ENCODE assay signal across 20 cellular contexts in the genomic region with DNA sequence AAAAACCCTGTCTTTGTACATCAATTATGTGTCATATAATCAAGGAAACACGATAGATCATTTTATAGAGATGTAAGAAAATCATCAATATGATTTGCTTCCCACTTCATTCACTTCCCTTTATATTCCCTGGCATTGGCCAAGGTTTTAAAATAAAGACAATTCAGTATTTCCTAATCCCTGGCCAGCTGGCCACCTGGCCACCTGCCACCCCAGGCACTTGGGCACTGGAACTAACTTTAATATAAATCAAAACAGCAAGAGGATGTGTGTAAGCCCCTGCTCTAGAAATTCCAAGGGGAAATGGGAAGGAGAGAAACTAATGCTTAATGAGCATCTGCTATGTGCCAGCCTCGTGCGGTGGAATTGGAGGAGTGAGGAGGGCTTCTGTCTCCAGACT. TPM values are rescaled to one million over a fixed set of nuclear protein-coding genes. Genes with fewer than 3 reads are reported as not detected.
DNase-seq lines count a peak whose midpoint lies in the region; ATAC-seq, FAIRE-seq and TF ChIP-seq lines count a peak whose summit lies in the region.
"Had no signal": no experiment of that assay in that cellular context is flagged by ENCODE, and none has a peak within 500 bp of the region (broad histone marks: within the 10 kb centered on the region; RNA-seq: fewer than 3 reads in every experiment).

No MANE protein-coding gene starts in this region.

- H3K36me3 Mint-ChIP-seq in nephron progenitor cell (ENCODE audit: low read depth), result no peaks in the 10 kb centered on the region
- H3K36me3 Mint-ChIP-seq: IgD-negative memory B cell had no signal

- CTCF ChIA-PET in H1 (lab: Charles Lee; ENCODE audit: partially characterized antibody), result interaction anchor here (1.0 to 4.1 kb wide), 7 partner anchors 9 to 141 kb away, joined by 3 to 11 read pairs (median 5); no protein-coding TSS in a partner anchor

- H3K27ac ChIP-seq in H1 (ENCODE audit: low read depth, low read length), result no peak overlapping the region
- H3K27ac ChIP-seq in heart right ventricle, result no peak overlapping the region
- H3K27ac ChIP-seq in foreskin keratinocyte, result no peak overlapping the region
- H3K27ac ChIP-seq: BLaER1, Peyer's patch had no signal

- no peak overlapping the region for H3K18ac ChIP-seq in H1 (ENCODE audit: extremely low read depth, low read length)

- H3K79me2 ChIP-seq in H1 (ENCODE audit: control insufficient read depth in 1 of 2, insufficient read depth in 2 of 2, low read length in 2 of 2), result no peaks in the 10 kb centered on the region

- H3K27ac Mint-ChIP-seq in nephron progenitor cell, result peak overlapping the region; percentile 68
- H3K27ac Mint-ChIP-seq: IgD-negative memory B cell had no signal

- no peak overlapping the region for H3K4me3 ChIP-seq in H1 (ENCODE audit: extremely low read depth in 1 of 4, insufficient read depth in 2 of 4, low read depth in 3 of 4, low read length in 4 of 4)
- no peak overlapping the region for H3K4me3 ChIP-seq in heart right ventricle
- H3K4me3 ChIP-seq: BLaER1, HAP-1, Peyer's patch had no signal

- no peak overlapping the region for H3K9ac ChIP-seq in H1 (replicated peaks in 1 of 4; ENCODE audit: extremely low read depth in 1 of 4, low read depth in 3 of 4, low read length in 3 of 4)
- H3K9ac ChIP-seq: BLaER1 had no signal

- intact Hi-C loops in heart right ventricle (cut with DNase I), result no loop called here

- H3K36me3 ChIP-seq in H1 (ENCODE audit: control insufficient read depth in 2 of 4, insufficient read depth in 4 of 4, low read length in 3 of 4), result no peaks in the 10 kb centered on the region
- no peaks in the 10 kb centered on the region for H3K36me3 ChIP-seq in heart right ventricle
- H3K36me3 ChIP-seq: BLaER1, HAP-1, Peyer's patch had no signal

- WGBS in H1 (ENCODE audit: extremely low coverage in 1 of 2, insufficient coverage in 1 of 2, insufficient read length in 1 of 2, insufficient replicate concordance in 2 of 2, low coverage in 1 of 2, low lambda C conversion rate in 2 of 2, missing lambda C conversion rate in 1 of 2), 2 experiments, result 85% methylated on average over 3 of the region's 3 CpGs; no CpG with 5 or more reads in 1 of the 2 experiments
- WGBS in heart right ventricle, 2 donors, result 77 to 82% methylated on average over 3 of the region's 3 CpGs

- no peak overlapping the region for H2BK20ac ChIP-seq in H1 (ENCODE audit: low read length)

- no peak overlapping the region for H3K4ac ChIP-seq in H1 (replicated peaks; ENCODE audit: insufficient read length, low read depth, low read length)

- 0 out of 2 replicates have a peak overlapping the region, but pooled peaks have one; percentile 40 for H2BK15ac ChIP-seq in H1 (ENCODE audit: low read length)

- H3K27me3 ChIP-seq in H1 (replicated peaks in 1 of 4; ENCODE audit: control insufficient read depth in 3 of 4, extremely low read depth in 1 of 4, insufficient read depth in 3 of 4, low read length in 3 of 4) (peaks cover 0 to 2% (median under 1%) of the 10 kb centered on the region in 4 experiments; a peak in 1 of 7 replicates), heart right ventricle (no peaks in the 10 kb centered on the region), foreskin keratinocyte (no peaks in the 10 kb centered on the region)
- H3K27me3 ChIP-seq: BLaER1, Peyer's patch had no signal

- no peak for ATAC-seq in heart right ventricle
- ATAC-seq in foreskin keratinocyte, result no peak
- ATAC-seq: SK-N-SH treated with all-trans-retinoic acid at 6 μM for 48 hours had no signal

- H2BK120ac ChIP-seq in H1 (replicated peaks; ENCODE audit: low read depth, low read length), result no peak overlapping the region

- TF ChIP-seq CTCF in H1 (IDR thresholded peaks at IDR 0.05; ENCODE audit: control extremely low read depth in 1 of 3, insufficient read depth in 1 of 3, low read depth in 1 of 3, low read length in 3 of 3) (no peak), nephron progenitor cell (IDR thresholded peaks at IDR 0.05) (no peak), heart right ventricle (IDR thresholded peaks at IDR 0.05) (no peak), foreskin keratinocyte (conservative IDR thresholded peaks at IDR 0.05) (no peak)

- no peak overlapping the region for H4K91ac ChIP-seq in H1 (replicated peaks; ENCODE audit: insufficient read length, low read length)

- H4K5ac ChIP-seq in H1 (ENCODE audit: insufficient read length, low read depth, low read length), result no peak overlapping the region

- no peaks in the 10 kb centered on the region for H3K79me1 ChIP-seq in H1 (ENCODE audit: low read depth, low read length)

- H2BK12ac ChIP-seq in H1 (ENCODE audit: low read depth, low read length), result no peak overlapping the region

- FAIRE-seq in H1 (lab: Jason Lieb, UNC), result no peak

- H3K9me3 Mint-ChIP-seq in nephron progenitor cell, result no peaks in the 10 kb centered on the region
- H3K9me3 Mint-ChIP-seq: IgD-negative memory B cell had no signal

- no peak overlapping the region for H3K56ac ChIP-seq in H1 (replicated peaks; ENCODE audit: insufficient read length, low read depth, low read length)

- no peak overlapping the region for H4K8ac ChIP-seq in H1 (ENCODE audit: extremely low read depth, insufficient read depth, low read length)

- H3K4me1 ChIP-seq in H1 (replicated peaks in 1 of 4; ENCODE audit: control insufficient read depth in 3 of 4, insufficient read depth in 4 of 4, low read length in 3 of 4) (peaks cover 2 to 19% (median 8%) of the 10 kb centered on the region in 4 experiments; a peak in 6 of 7 replicates), heart right ventricle (peaks cover 3 to 36% (median 22%) of the 10 kb centered on the region in 9 donors), foreskin keratinocyte (peaks cover 22% of the 10 kb centered on the region)
- H3K4me1 ChIP-seq: HAP-1 had no signal

- H2BK5ac ChIP-seq in H1 (ENCODE audit: low read depth, low read length), result no peak overlapping the region

- no peak overlapping the region for H3K14ac ChIP-seq in H1 (ENCODE audit: insufficient read length)

- no peak overlapping the region for H2AK5ac ChIP-seq in H1 (ENCODE audit: low read depth, low read length)

- H3K4me3 Mint-ChIP-seq in nephron progenitor cell, result no peak overlapping the region
- H3K4me3 Mint-ChIP-seq: IgD-negative memory B cell had no signal

- DNase-seq in DMS 273 (lab: John Stamatoyannopoulos, UW; ENCODE audit: unreplicated experiment), result peak; percentile 58
- DNase-seq in DMS 273 treated with DMSO at 0.1 percent for 48 hours (lab: John Stamatoyannopoulos, UW), result no peak
- peak; percentile 69 to 79 for DNase-seq in NCI-H524 (lab: John Stamatoyannopoulos, UW)
- DNase-seq in H1 (ENCODE audit: low read depth in 1 of 2, low spot score in 2 of 2), result no peak
- DNase-seq in nephron progenitor cell, result no peak
- DNase-seq in heart right ventricle, result no peak
- no peak for DNase-seq in foreskin keratinocyte
- DNase-seq in SK-N-DZ (ENCODE audit: low spot score), result no peak
- DNase-seq: GF-D8, Kasumi-1, NCI-H1105 treated with DMSO at 0.1 percent for 48 hours, NCI-H1694 treated with DMSO at 0.1 percent for 48 hours, NCI-H2107, NCI-H226, Peyer's patch, SHP77 had no signal

- POLR2A ChIA-PET in H1 (lab: Charles Lee; ENCODE audit: partially characterized antibody), result interaction anchor here (0.9 to 4.4 kb wide), 5 partner anchors 8 to 59 kb away, joined by 3 to 33 read pairs (median 6); a partner anchor contains a TSS

- TF ChIP-seq EP300 in H1 (IDR thresholded peaks at IDR 0.05; ENCODE audit: borderline replicate concordance in 1 of 2, low read depth in 2 of 2, low read length in 2 of 2), result no peak

- no peak overlapping the region for H3K23ac ChIP-seq in H1 (ENCODE audit: insufficient read length)

- peaks cover 53% of the 10 kb centered on the region for H3K4me1 Mint-ChIP-seq in nephron progenitor cell

- H3K9me3 ChIP-seq in H1 (ENCODE audit: insufficient read depth in 2 of 2, low read depth in 1 of 2, low read length in 1 of 2) (no peaks in the 10 kb centered on the region), heart right ventricle (no peaks in the 10 kb centered on the region)
- H3K9me3 ChIP-seq: BLaER1, HAP-1, Peyer's patch had no signal

- no peak overlapping the region for H3K4me2 ChIP-seq in H1 (ENCODE audit: insufficient read depth in 1 of 2, low read depth in 2 of 2, low read length in 2 of 2)
- H3K4me2 ChIP-seq: BLaER1 had no signal

- H3K23me2 ChIP-seq in H1 (ENCODE audit: low read depth, low read length), result no peaks in the 10 kb centered on the region

- TF ChIP-seq POLR2A in H1 (IDR thresholded peaks at IDR 0.05; ENCODE audit: control extremely low read depth in 1 of 2, low read depth in 2 of 2, low read length in 2 of 2), result no peak

- no peak overlapping the region for H2AFZ ChIP-seq in H1 (ENCODE audit: low read length)

- TF ChIP-seq RAD21 in H1 (IDR thresholded peaks at IDR 0.05 in 1 of 2, conservative IDR thresholded peaks at IDR 0.05 in 1 of 2; ENCODE audit: low read depth in 2 of 2, low read length in 2 of 2), result no peak

- peaks cover 36% of the 10 kb centered on the region for H3K27me3 Mint-ChIP-seq in nephron progenitor cell (ENCODE audit: low read depth, poor library complexity)

- no peaks in the 10 kb centered on the region for H4K20me1 ChIP-seq in H1 (replicated peaks in 1 of 2; ENCODE audit: control insufficient read depth in 1 of 2, insufficient read depth in 2 of 2, low read length in 2 of 2)
- H4K20me1 ChIP-seq: BLaER1 had no signal

TF ChIP-seq in H1, 55 proteins besides CTCF, POLR2A, EP300 and RAD21:
- TF ChIP-seq YY1 (IDR thresholded peaks at IDR 0.05; ENCODE audit: low read depth, low read length) (no peak), SP1 (IDR thresholded peaks at IDR 0.05; ENCODE audit: low read depth, low read length) (no peak)

RNA-seq across cellular contexts. Expression of a gene that starts 58.6 kb away (rescaled TPM):
- total RNA-seq in H1 (2021; fragmentation: NEBNext Ultra II Directional; extraction: Animal tissue kit (Norgen Biotek cat#: 25700)), result 20.8 and 26.7 TPM in 2 replicates
- polyA plus RNA-seq in H1 (2011; rRNA removed) (9.7 and 14.4 TPM in 2 replicates), heart right ventricle (10 to 100 TPM; 15.6 to 31.7 TPM), foreskin keratinocyte (31.7 and 35.3 TPM in 2 replicates)
- 12.0 TPM for polyA plus RNA-seq in H1 (2011; cell fraction: cytosol; rRNA removed)
- polyA plus RNA-seq in H1 (2011; cell fraction: nucleus; rRNA removed), result 17.7 TPM
- polyA plus RNA-seq in H1 (2012, experiment 1 of 2), result 24.8 to 32.2 TPM (median 27.7 TPM) in 4 replicates
- polyA plus RNA-seq in H1 (2012, experiment 2 of 2), result 5.9 TPM
- 21.6 TPM for polyA plus RNA-seq in H1 (2013, experiment 1 of 2)
- polyA plus RNA-seq in H1 (2013, experiment 2 of 2), result 22.3 TPM
- 22.6 and 27.7 TPM in 2 replicates for polyA minus RNA-seq in H1 (2011; rRNA and poly(A)+ RNA removed)
- 22.5 TPM for polyA minus RNA-seq in H1 (2011; cell fraction: cytosol; rRNA and poly(A)+ RNA removed)
- polyA minus RNA-seq in H1 (2011; cell fraction: nucleus; rRNA and poly(A)+ RNA removed), result 52.2 TPM
- total RNA-seq in heart right ventricle (100 to 1,000 TPM in 6 of 10 donors, 10 to 100 TPM in 4; 54.7 to 134 (median 106) TPM), foreskin keratinocyte (45.2 and 49.1 TPM in 2 replicates)
- 4.1 and 5.7 TPM in 2 replicates for polyA plus RNA-seq in SK-N-DZ (2014; cell fraction: cytosol; rRNA removed)
- 4.8 and 5.1 TPM in 2 replicates for polyA plus RNA-seq in SK-N-DZ (2014; cell fraction: nucleus; rRNA removed)

Comparison
In these comparisons a context has a peak if more than half of its experiments do, and no peak if none do; other contexts are left out.
1. DNase-seq: peak in DMS 273 (single experiment) and NCI-H524 (2 of 2); none in DMS 273 treated with DMSO at 0.1 percent for 48 hours (single experiment), H1 (0 of 2), nephron progenitor cell (single experiment), heart right ventricle (0 of 2), foreskin keratinocyte (0 of 2) and SK-N-DZ (single experiment).